ENCODE assay signal across 15 cellular contexts in the genomic region with DNA sequence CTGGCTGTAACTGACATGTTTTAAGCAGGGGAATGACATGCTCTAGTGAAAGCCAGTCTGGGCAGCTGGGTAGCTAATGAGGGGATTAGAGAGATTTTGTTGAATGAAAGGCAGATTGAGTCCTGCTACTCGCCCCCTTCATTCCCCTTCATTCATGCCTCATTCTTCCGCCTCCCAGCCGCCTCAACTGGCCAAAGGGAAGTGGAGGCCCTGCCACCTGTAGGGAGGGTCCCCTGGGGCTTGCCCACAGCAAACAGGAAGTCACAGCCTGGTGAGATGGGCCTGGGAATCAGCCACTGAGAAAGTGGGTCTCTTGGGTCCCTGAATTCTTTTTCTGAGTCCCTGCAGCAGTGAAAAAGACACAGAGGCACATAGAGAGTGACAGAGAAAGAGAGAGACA. TPM values are rescaled to one million over a fixed set of nuclear protein-coding genes. Genes with fewer than 3 reads are reported as not detected.
DNase-seq lines count a peak whose midpoint lies in the region; ATAC-seq, FAIRE-seq and TF ChIP-seq lines count a peak whose summit lies in the region.
"Had no signal": no experiment of that assay in that cellular context is flagged by ENCODE, and none has a peak within 500 bp of the region (broad histone marks: within the 10 kb centered on the region; RNA-seq: fewer than 3 reads in every experiment).

No MANE protein-coding gene starts in this region.

- H3K27me3 ChIP-seq in CD4-positive, CD25-positive, alpha-beta regulatory T cell (ENCODE audit: control insufficient read depth, insufficient read depth, low read length): no peaks in the 10 kb centered on the region
- H3K27me3 ChIP-seq in endodermal cell (ENCODE audit: control insufficient read depth, insufficient read depth, low read length, poor library complexity, severe bottlenecking): no peaks in the 10 kb centered on the region
- H3K27me3 ChIP-seq: testis had no signal

- H3K27ac ChIP-seq in CD4-positive, CD25-positive, alpha-beta regulatory T cell (ENCODE audit: insufficient read depth, low read length, poor library complexity, severe bottlenecking): no peak overlapping the region
- peak overlapping the region; percentile 44 for H3K27ac ChIP-seq in endodermal cell (ENCODE audit: low read depth, low read length)
- H3K27ac ChIP-seq: testis had no signal

- FAIRE-seq in H54 (lab: Jason Lieb, UNC) (no peak), GM12892 (lab: Jason Lieb, UNC) (no peak)

- H3K27me3 Mint-ChIP-seq in CD4-positive, CD25-positive, alpha-beta regulatory T cell: no peaks in the 10 kb centered on the region
- H3K27me3 Mint-ChIP-seq in endodermal cell (ENCODE audit: insufficient read depth): peaks cover 5% of the 10 kb centered on the region

- no peaks in the 10 kb centered on the region for H3K9me3 ChIP-seq in CD4-positive, CD25-positive, alpha-beta regulatory T cell (ENCODE audit: control insufficient read depth in 2 of 2, low read length in 2 of 2)
- no peaks in the 10 kb centered on the region for H3K9me3 ChIP-seq in endodermal cell (ENCODE audit: control insufficient read depth, low read length)
- H3K9me3 ChIP-seq: testis had no signal

- ATAC-seq in CD4-positive, CD25-positive, alpha-beta regulatory T cell (ENCODE audit: low read depth in 2 of 2): peak; percentile 17 to 36
- ATAC-seq in GM19025 (IDR thresholded peaks at IDR 0.05; ENCODE audit: low read depth, unreplicated experiment): peak; percentile 55
- ATAC-seq: Panc1 had no signal

- intact Hi-C loops in posterior vena cava (cut with DNase I) (no loop called here), lower leg skin (cut with DNase I; ENCODE audit: low total_unique reads) (loop anchor here (2.0 kb wide), 1 partner anchor 14 kb away; no protein-coding TSS in a partner anchor)

- no peaks in the 10 kb centered on the region for H3K36me3 ChIP-seq in CD4-positive, CD25-positive, alpha-beta regulatory T cell (ENCODE audit: control insufficient read depth, insufficient read depth, low read length)
- no peaks in the 10 kb centered on the region for H3K36me3 ChIP-seq in endodermal cell (ENCODE audit: control insufficient read depth, insufficient read depth, low read length)

- H3K9ac ChIP-seq in endodermal cell (ENCODE audit: extremely low read depth, low read length, poor library complexity, severe bottlenecking): no peak overlapping the region

- H3K4me1 Mint-ChIP-seq in CD4-positive, CD25-positive, alpha-beta regulatory T cell: peaks cover 0 to 21% (median 13%) of the 10 kb centered on the region in 4 donors
- H3K4me1 Mint-ChIP-seq in endodermal cell: peaks cover 6% of the 10 kb centered on the region

- WGBS in endodermal cell (ENCODE audit: insufficient coverage in 1 of 2, insufficient read length in 1 of 2), 2 experiments: 65% methylated on average over 3 of the region's 3 CpGs; no CpG with 5 or more reads in 1 of the 2 experiments
- 74 to 90% methylated on average over 3 of the region's 3 CpGs for WGBS in lower leg skin, 2 donors

- H3K4me1 ChIP-seq in CD4-positive, CD25-positive, alpha-beta regulatory T cell (ENCODE audit: control insufficient read depth, insufficient read depth, low read length, poor library complexity, severe bottlenecking): peaks cover 4% of the 10 kb centered on the region
- H3K4me1 ChIP-seq in endodermal cell (ENCODE audit: control insufficient read depth, insufficient read depth, low read length): no peaks in the 10 kb centered on the region
- H3K4me1 ChIP-seq: testis had no signal

- no peak for TF ChIP-seq POLR2A in H54 (IDR thresholded peaks at IDR 0.05; ENCODE audit: low read depth, low read length)
- no peak for TF ChIP-seq POLR2A in GM12892 (IDR thresholded peaks at IDR 0.05; ENCODE audit: low read depth, low read length)
- TF ChIP-seq POLR2A in lower leg skin (IDR thresholded peaks at IDR 0.05): no peak

- no peak overlapping the region for H3K4me3 ChIP-seq in CD4-positive, CD25-positive, alpha-beta regulatory T cell (ENCODE audit: low read depth, low read length)
- no peak overlapping the region for H3K4me3 ChIP-seq in endodermal cell (ENCODE audit: low read length)
- H3K4me3 ChIP-seq in lower leg skin (ENCODE audit: low read depth, poor library complexity, severe bottlenecking): no peak overlapping the region
- H3K4me3 ChIP-seq: testis had no signal

- H3K9me3 Mint-ChIP-seq in CD4-positive, CD25-positive, alpha-beta regulatory T cell: no peaks in the 10 kb centered on the region
- H3K9me3 Mint-ChIP-seq in endodermal cell: no peaks in the 10 kb centered on the region

- peak overlapping the region in 2 of 4 donors; percentile 21 to 42 for H3K4me3 Mint-ChIP-seq in CD4-positive, CD25-positive, alpha-beta regulatory T cell
- no peak overlapping the region for H3K4me3 Mint-ChIP-seq in endodermal cell

- DNase-seq in CD4-positive, CD25-positive, alpha-beta regulatory T cell: no peak
- DNase-seq in NCI-H82 treated with DMSO at 0.1 percent for 48 hours (lab: John Stamatoyannopoulos, UW; ENCODE audit: unreplicated experiment) (peak; percentile 94), endodermal cell (no peak), H54 (ENCODE audit: insufficient read length, low spot score) (no peak), GM12892 (ENCODE audit: insufficient read length) (no peak), posterior vena cava (ENCODE audit: low spot score) (no peak), lower leg skin (ENCODE audit: low spot score in 2 of 2) (no peak)
- DNase-seq: activated CD4-positive, alpha-beta T cell treated with anti-CD3 and anti-CD28 coated beads for 48 hours; DMS53; glutamatergic neuron; NCI-H1105 treated with DMSO at 0.1 percent for 48 hours; testis had no signal

- H3K27ac Mint-ChIP-seq in CD4-positive, CD25-positive, alpha-beta regulatory T cell: peak overlapping the region in 2 of 3 donors; percentile 84 to 85
- H3K27ac Mint-ChIP-seq in endodermal cell: peak overlapping the region; percentile 69

- H3K36me3 Mint-ChIP-seq in CD4-positive, CD25-positive, alpha-beta regulatory T cell: no peaks in the 10 kb centered on the region
- H3K36me3 Mint-ChIP-seq in endodermal cell (ENCODE audit: low read depth): no peaks in the 10 kb centered on the region

- TF ChIP-seq CTCF in endodermal cell (conservative IDR thresholded peaks at IDR 0.05): no peak
- no peak for TF ChIP-seq CTCF in lower leg skin (IDR thresholded peaks at IDR 0.05)

RNA-seq across cellular contexts. Expression of a gene that starts 1.1 kb away (rescaled TPM):
- 0.52 TPM for total RNA-seq in CD4-positive, CD25-positive, alpha-beta regulatory T cell
- polyA plus RNA-seq in CD4-positive, CD25-positive, alpha-beta regulatory T cell: 1 to 10 TPM in 1 of 4 donors, not detected in 3; 2.8 TPM
- total RNA-seq in endodermal cell (not detected), posterior vena cava (under 1 TPM; 0.32 to 0.33 TPM), lower leg skin (1 to 10 TPM in 1 of 4 donors, under 1 TPM in 1, not detected in 2; 0.26 to 1.1 TPM)
- polyA plus RNA-seq in endodermal cell (2013, experiment 1 of 2): not detected
- polyA plus RNA-seq in endodermal cell (2013, experiment 2 of 2): not detected
- polyA plus RNA-seq in GM12892 (2012; ENCODE audit: missing spikeins): 57.2 TPM
- total RNA-seq: cardiac septum had no signal

RNA-seq across cellular contexts. Expression of a gene that starts 5.6 kb away (rescaled TPM):
- 28.2 TPM for total RNA-seq in CD4-positive, CD25-positive, alpha-beta regulatory T cell
- polyA plus RNA-seq in CD4-positive, CD25-positive, alpha-beta regulatory T cell: 1 to 10 TPM; 2.9 to 3.9 (median 3.4) TPM
- total RNA-seq in endodermal cell (10 to 100 TPM; 16.1 to 19.2 TPM), posterior vena cava (10 to 100 TPM; 10.3 to 13.7 TPM), lower leg skin (100 to 1,000 TPM in 2 of 4 donors, 10 to 100 TPM in 2; 80.7 to 124 (median 94.9) TPM)
- 7.8 TPM for polyA plus RNA-seq in endodermal cell (2013, experiment 1 of 2)
- polyA plus RNA-seq in endodermal cell (2013, experiment 2 of 2): 6.0 TPM
- 18.6 TPM for polyA plus RNA-seq in GM12892 (2012; ENCODE audit: missing spikeins)

RNA-seq across cellular contexts. Expression of a gene that starts 20.1 kb away (rescaled TPM):
- total RNA-seq in CD4-positive, CD25-positive, alpha-beta regulatory T cell: 96.2 TPM
- polyA plus RNA-seq in CD4-positive, CD25-positive, alpha-beta regulatory T cell: 10 to 100 TPM; 22.9 to 30.3 (median 24.9) TPM
- 10 to 100 TPM; 63.7 to 65.4 TPM for total RNA-seq in endodermal cell
- polyA plus RNA-seq in endodermal cell (2013, experiment 1 of 2): 46.2 TPM
- polyA plus RNA-seq in endodermal cell (2013, experiment 2 of 2): 39.5 TPM
- 36.4 TPM for polyA plus RNA-seq in GM12892 (2012; ENCODE audit: missing spikeins)
- 10 to 100 TPM; 19.5 to 20.2 TPM for total RNA-seq in posterior vena cava
- total RNA-seq in lower leg skin: 10 to 100 TPM; 22.0 to 32.8 (median 25.1) TPM

RNA-seq across cellular contexts. Expression of a gene that starts 43.9 kb away (rescaled TPM):
- 24.5 TPM for total RNA-seq in CD4-positive, CD25-positive, alpha-beta regulatory T cell
- 10 to 100 TPM; 22.3 to 32.9 (median 25.2) TPM for polyA plus RNA-seq in CD4-positive, CD25-positive, alpha-beta regulatory T cell
- 10 to 100 TPM; 54.9 to 55.2 TPM for total RNA-seq in endodermal cell
- 28.0 TPM for polyA plus RNA-seq in endodermal cell (2013, experiment 1 of 2)
- polyA plus RNA-seq in endodermal cell (2013, experiment 2 of 2): 29.1 TPM
- 5.7 TPM for polyA plus RNA-seq in GM12892 (2012; ENCODE audit: missing spikeins)
- total RNA-seq in posterior vena cava: 10 to 100 TPM; 22.4 to 24.9 TPM
- total RNA-seq in lower leg skin: 10 to 100 TPM; 24.2 to 34.6 (median 34.0) TPM

RNA-seq across cellular contexts. Expression of a gene that starts 52.4 kb away (rescaled TPM):
- total RNA-seq in CD4-positive, CD25-positive, alpha-beta regulatory T cell: 1.4 TPM
- polyA plus RNA-seq in CD4-positive, CD25-positive, alpha-beta regulatory T cell: not detected
- total RNA-seq in endodermal cell (1 to 10 TPM; 4.7 to 7.7 TPM), posterior vena cava (1 to 10 TPM in 1 of 2 donors, under 1 TPM in 1; 0.42 to 1.3 TPM), lower leg skin (under 1 TPM; 0.07 to 0.46 (median 0.21) TPM)
- polyA plus RNA-seq in endodermal cell (2013, experiment 1 of 2): 2.2 TPM
- 3.7 TPM for polyA plus RNA-seq in endodermal cell (2013, experiment 2 of 2)
- polyA plus RNA-seq in GM12892 (2012; ENCODE audit: missing spikeins): 1.8 TPM
